ENCODE assay signal across 9 cellular contexts in the genomic region with DNA sequence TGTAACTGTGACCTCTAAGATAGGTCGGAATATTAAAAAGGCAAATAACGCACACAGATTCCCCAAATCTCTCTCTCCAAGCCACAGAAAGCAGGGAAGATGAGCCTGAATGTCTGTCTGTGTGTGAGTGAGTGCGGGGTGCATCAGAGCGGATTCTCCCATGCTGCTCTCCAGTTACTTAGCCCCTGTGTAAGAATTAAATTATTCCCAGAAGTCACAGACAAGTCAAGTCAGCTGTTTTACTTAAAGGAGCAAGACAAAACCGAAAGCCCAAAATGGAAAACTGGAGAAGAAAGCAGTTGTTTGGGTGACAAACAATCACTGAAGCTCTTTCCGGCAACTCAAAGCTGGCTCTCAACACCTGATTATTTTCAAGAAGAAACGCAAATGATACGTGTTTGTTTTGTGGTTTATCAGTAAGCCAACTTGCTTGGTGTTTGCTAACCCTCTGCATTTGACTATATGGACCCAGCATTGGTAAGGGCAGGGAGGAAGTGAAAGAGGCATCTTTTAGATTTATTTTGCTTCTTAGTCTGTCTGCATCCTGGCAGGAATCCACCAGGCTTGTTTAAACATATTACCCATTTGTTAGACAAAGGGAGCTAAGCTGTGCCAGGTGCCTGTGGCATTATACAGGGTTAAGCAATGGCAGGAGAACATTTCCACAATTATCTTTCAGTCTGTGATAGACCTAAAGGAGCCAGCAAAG.
DNase-seq lines count a peak whose midpoint lies in the region; ATAC-seq, FAIRE-seq and TF ChIP-seq lines count a peak whose summit lies in the region.
"Had no signal": no experiment of that assay in that cellular context is flagged by ENCODE, and none has a peak within 500 bp of the region (broad histone marks: within the 10 kb centered on the region; RNA-seq: fewer than 3 reads in every experiment).

No MANE protein-coding gene starts in this region.

- intact Hi-C loops in stomach (cut with DNase I; ENCODE audit: low total_unique reads): no loop called here
- intact Hi-C loops in CD14-positive monocyte (cut with micrococcal nuclease): no loop called here

- no peaks in the 10 kb centered on the region for H3K36me3 ChIP-seq in stomach

- ATAC-seq in HG02759 (IDR thresholded peaks at IDR 0.05; ENCODE audit: unreplicated experiment): peak; percentile 94

- H3K4me3 ChIP-seq in cardiac fibroblast (replicated peaks in 1 of 2; ENCODE audit: low read depth in 2 of 2, low read length in 2 of 2) (no peak overlapping the region), stomach (no peak overlapping the region)

- TF ChIP-seq EP300 in stomach (IDR thresholded peaks at IDR 0.05): no peak

- no peak for TF ChIP-seq POLR2A in GM12891 (IDR thresholded peaks at IDR 0.05; ENCODE audit: low read depth, low read length)
- TF ChIP-seq POLR2A in stomach (IDR thresholded peaks at IDR 0.05): no peak

- peaks cover 0 to 1% (median 0%) of the 10 kb centered on the region in 3 donors for H3K27me3 Mint-ChIP-seq in CD14-positive monocyte (ENCODE audit: low read depth in 3 of 3)
- H3K27me3 Mint-ChIP-seq: activated naive CD4-positive, alpha-beta T cell treated with anti-CD3 and anti-CD28 coated beads, Interleukin-2, amount 50 U/mL, for 24 hours had no signal

- TF ChIP-seq CTCF in cardiac fibroblast (IDR thresholded peaks at IDR 0.05; ENCODE audit: low read depth, low read length): no peak
- no peak for TF ChIP-seq CTCF in stomach (IDR thresholded peaks at IDR 0.05)
- TF ChIP-seq CTCF in CD14-positive monocyte (IDR thresholded peaks at IDR 0.05): no peak

- no peak overlapping the region for H3K27ac Mint-ChIP-seq in CD14-positive monocyte
- H3K27ac Mint-ChIP-seq: activated naive CD4-positive, alpha-beta T cell treated with anti-CD3 and anti-CD28 coated beads, Interleukin-2, amount 50 U/mL, for 24 hours had no signal

- peaks cover 0 to 22% (median 17%) of the 10 kb centered on the region in 4 donors for H3K4me1 ChIP-seq in stomach

- FAIRE-seq in GM12891 (lab: Jason Lieb, UNC): peak; percentile 9

- H3K4me3 Mint-ChIP-seq in CD14-positive monocyte: no peak overlapping the region
- H3K4me3 Mint-ChIP-seq: activated naive CD4-positive, alpha-beta T cell treated with anti-CD3 and anti-CD28 coated beads, Interleukin-2, amount 50 U/mL, for 24 hours had no signal

- no peaks in the 10 kb centered on the region for H3K36me3 Mint-ChIP-seq in CD14-positive monocyte

- H3K27me3 ChIP-seq in stomach: no peaks in the 10 kb centered on the region

- no peaks in the 10 kb centered on the region for H3K9me3 ChIP-seq in stomach

- H3K9me3 Mint-ChIP-seq in CD14-positive monocyte: peaks cover 0 to 3% (median 0%) of the 10 kb centered on the region in 7 donors
- H3K9me3 Mint-ChIP-seq: activated naive CD4-positive, alpha-beta T cell treated with anti-CD3 and anti-CD28 coated beads, Interleukin-2, amount 50 U/mL, for 24 hours had no signal

- H3K27ac ChIP-seq in stomach: peak overlapping the region in 2 of 5 donors; percentile 8 to 56
- H3K27ac ChIP-seq in caudate nucleus (ENCODE audit: low read depth, low read length): no peak overlapping the region

- DNase-seq in GM12891 (ENCODE audit: insufficient read length, low spot score) (no peak), NCI-H2029 treated with DMSO at 0.1 percent for 48 hours (lab: John Stamatoyannopoulos, UW) (peak; percentile 94), cardiac fibroblast (ENCODE audit: low read depth in 2 of 2) (peak; percentile 31 to 44), stomach (peak; percentile 72), NCI-H524 treated with DMSO at 0.1 percent for 48 hours (lab: John Stamatoyannopoulos, UW) (no peak), CD14-positive monocyte (ENCODE audit: low spot score) (no peak), caudate nucleus (lab: John Stamatoyannopoulos, UW) (no peak)

- no peaks in the 10 kb centered on the region for H3K4me1 Mint-ChIP-seq in CD14-positive monocyte
- H3K4me1 Mint-ChIP-seq: activated naive CD4-positive, alpha-beta T cell treated with anti-CD3 and anti-CD28 coated beads, Interleukin-2, amount 50 U/mL, for 24 hours had no signal

- WGBS in stomach, 5 donors: 40 to 54% (median 53%) methylated on average over 8 of the region's 8 CpGs

TF ChIP-seq in GM12891, 5 proteins besides CTCF, POLR2A, EP300 and RAD21:
- TF ChIP-seq SPI1 (IDR thresholded peaks at IDR 0.05; ENCODE audit: low read depth, low read length): peak; percentile 93
- TF ChIP-seq PAX5 (IDR thresholded peaks at IDR 0.05; ENCODE audit: insufficient read depth, low read length, severe bottlenecking): no peak

Comparison
In these comparisons a context has a peak if more than half of its experiments do, and no peak if none do; other contexts are left out.
1. DNase-seq: peak in NCI-H2029 treated with DMSO at 0.1 percent for 48 hours (single experiment), cardiac fibroblast (2 of 2) and stomach (single experiment); none in GM12891 (single experiment), NCI-H524 treated with DMSO at 0.1 percent for 48 hours (single experiment), CD14-positive monocyte (single experiment) and caudate nucleus (0 of 61).